Comparison of ENCODE assay signal across 1 cellular context in the genomic region with DNA sequence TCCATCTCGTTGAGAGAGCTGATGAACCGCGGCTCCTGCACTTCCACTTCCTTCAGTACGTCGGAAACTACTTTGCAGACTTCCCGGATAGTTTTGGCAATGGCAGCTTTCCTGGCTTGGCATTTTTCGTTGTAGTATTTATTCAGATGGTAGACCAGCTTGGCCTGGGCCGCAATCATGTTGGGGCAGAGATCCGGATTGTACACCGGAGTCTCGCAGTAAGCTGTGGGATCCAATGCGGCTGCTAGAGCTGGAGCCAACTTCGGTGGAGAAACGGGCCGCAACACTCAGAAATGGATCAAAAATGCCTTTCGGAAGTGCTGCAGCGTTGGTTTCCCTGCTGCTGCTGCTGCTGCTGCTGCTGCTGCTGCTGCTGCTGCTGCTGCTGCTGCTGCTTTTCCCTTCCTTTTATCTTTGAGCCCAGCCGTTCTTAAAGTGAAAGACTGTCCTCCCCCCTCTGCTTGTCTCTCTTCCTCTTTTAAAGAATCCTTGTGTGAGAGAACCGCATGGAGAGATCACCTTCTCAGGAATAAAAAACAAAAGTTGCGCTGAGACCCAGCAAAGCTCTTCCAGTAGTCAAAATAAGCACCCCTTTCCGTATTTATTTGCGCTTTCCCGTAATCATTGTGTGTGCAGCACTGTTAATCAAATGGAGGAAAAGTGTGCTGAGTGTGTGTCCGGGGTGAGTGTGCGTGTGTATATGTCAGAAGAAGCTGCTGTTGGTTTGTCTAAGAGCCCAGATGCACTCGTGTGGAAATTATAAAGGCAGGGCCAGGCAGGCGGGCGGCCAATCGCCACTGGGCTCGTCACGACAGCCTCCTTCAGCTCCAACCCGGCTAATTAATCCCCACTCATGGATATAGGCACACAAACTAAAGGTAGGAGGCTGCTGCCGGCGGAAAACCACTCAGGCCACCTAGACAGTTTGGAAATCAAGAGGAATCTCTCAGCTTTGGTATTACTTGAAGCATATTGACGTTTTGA.
TF ChIP-seq lines count a peak whose summit lies in the region.

A gene (minus strand): TSS at position 730 of the 984 bp plus-strand sequence. CDS start 551 bp downstream, at position 179.

TF ChIP-seq in IMR-90, 13 proteins besides CTCF, POLR2A, EP300 and RAD21:
- TF ChIP-seq FOS (IDR thresholded peaks at IDR 0.05; ENCODE audit: low read depth, low read length) = no peak
- TF ChIP-seq BHLHE40 (IDR thresholded peaks at IDR 0.05; ENCODE audit: low read depth, low read length) = no peak
- TF ChIP-seq, protein P1, sequence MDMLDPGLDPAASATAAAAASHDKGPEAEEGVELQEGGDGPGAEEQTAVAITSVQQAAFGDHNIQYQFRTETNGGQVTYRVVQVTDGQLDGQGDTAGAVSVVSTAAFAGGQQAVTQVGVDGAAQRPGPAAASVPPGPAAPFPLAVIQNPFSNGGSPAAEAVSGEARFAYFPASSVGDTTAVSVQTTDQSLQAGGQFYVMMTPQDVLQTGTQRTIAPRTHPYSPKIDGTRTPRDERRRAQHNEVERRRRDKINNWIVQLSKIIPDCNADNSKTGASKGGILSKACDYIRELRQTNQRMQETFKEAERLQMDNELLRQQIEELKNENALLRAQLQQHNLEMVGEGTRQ (IDR thresholded peaks at IDR 0.05; ENCODE audit: low read depth, low read length) = no peak
- TF ChIP-seq SMC3 (IDR thresholded peaks at IDR 0.05; ENCODE audit: low read depth, low read length) = no peak
- TF ChIP-seq MAZ (IDR thresholded peaks at IDR 0.05; ENCODE audit: borderline replicate concordance, low read depth, low read length) = no peak
- no peak for TF ChIP-seq RFX5 (IDR thresholded peaks at IDR 0.05; ENCODE audit: low read depth, low read length)
- TF ChIP-seq, protein P2, sequence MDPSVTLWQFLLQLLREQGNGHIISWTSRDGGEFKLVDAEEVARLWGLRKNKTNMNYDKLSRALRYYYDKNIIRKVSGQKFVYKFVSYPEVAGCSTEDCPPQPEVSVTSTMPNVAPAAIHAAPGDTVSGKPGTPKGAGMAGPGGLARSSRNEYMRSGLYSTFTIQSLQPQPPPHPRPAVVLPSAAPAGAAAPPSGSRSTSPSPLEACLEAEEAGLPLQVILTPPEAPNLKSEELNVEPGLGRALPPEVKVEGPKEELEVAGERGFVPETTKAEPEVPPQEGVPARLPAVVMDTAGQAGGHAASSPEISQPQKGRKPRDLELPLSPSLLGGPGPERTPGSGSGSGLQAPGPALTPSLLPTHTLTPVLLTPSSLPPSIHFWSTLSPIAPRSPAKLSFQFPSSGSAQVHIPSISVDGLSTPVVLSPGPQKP (IDR thresholded peaks at IDR 0.05; ENCODE audit: borderline replicate concordance, low read depth, low read length) = no peak
- TF ChIP-seq RCOR1 (IDR thresholded peaks at IDR 0.05; ENCODE audit: insufficient replicate concordance, low read length) = no peak
- no peak for TF ChIP-seq MXI1 (IDR thresholded peaks at IDR 0.05; ENCODE audit: borderline replicate concordance, low read depth, low read length)
- no peak for TF ChIP-seq CHD1 (IDR thresholded peaks at IDR 0.05; ENCODE audit: low read depth, low read length)
- TF ChIP-seq NFE2L2 (IDR thresholded peaks at IDR 0.05; ENCODE audit: low read depth, low read length) = no peak
- TF ChIP-seq CEBPB (IDR thresholded peaks at IDR 0.05; ENCODE audit: low read depth, low read length) = no peak
- no peak for TF ChIP-seq MAFK (IDR thresholded peaks at IDR 0.05; ENCODE audit: low read depth, low read length)
